8 cellular contexts compared by ENCODE assay signal in genomic region chr3:106824856-106825255, GRCh38.
DNase-seq lines count a peak whose midpoint lies in the region; ATAC-seq and TF ChIP-seq lines count a peak whose summit lies in the region.

No MANE protein-coding gene starts in this region.

- H3K4me3 ChIP-seq in esophagus muscularis mucosa (no peak overlapping the region), retinal pigment epithelial cell (ENCODE audit: low read length) (no peak overlapping the region)

- peak; percentile 96 for DNase-seq in M059J (ENCODE audit: low read depth)
- DNase-seq in esophagus muscularis mucosa (ENCODE audit: extremely low spot score), result no peak
- DNase-seq in retinal pigment epithelial cell (ENCODE audit: low read depth), result no peak
- no peak for DNase-seq in activated T-cell treated with anti-CD3 and anti-CD28 coated beads for 4 hours
- DNase-seq in anterior cingulate cortex (lab: John Stamatoyannopoulos, UW), result no peak
- DNase-seq in GM03348 (ENCODE audit: low spot score), result no peak
- DNase-seq in 8988T, result no peak

- peak; percentile 69 for ATAC-seq in GM19043 (IDR thresholded peaks at IDR 0.05; ENCODE audit: low read depth, unreplicated experiment)

- 60% methylated on average over 1 of the region's 1 CpG for WGBS in esophagus muscularis mucosa

- TF ChIP-seq CTCF in esophagus muscularis mucosa (IDR thresholded peaks at IDR 0.05) (peak in 2 of 3 experiments; percentile 19 to 24), retinal pigment epithelial cell (conservative IDR thresholded peaks at IDR 0.05; ENCODE audit: low read depth, low read length) (peak; percentile 53)

- H3K36me3 ChIP-seq in esophagus muscularis mucosa, result no peaks in the 10 kb centered on the region

- no peak for TF ChIP-seq POLR2A in esophagus muscularis mucosa (IDR thresholded peaks at IDR 0.05; ENCODE audit: low read depth)

- peaks cover 8 to 20% (median 13%) of the 10 kb centered on the region in 4 donors for H3K4me1 ChIP-seq in esophagus muscularis mucosa

- intact Hi-C loops in esophagus muscularis mucosa (cut with DNase I), result no loop called here

- H3K27ac ChIP-seq in esophagus muscularis mucosa (replicated peaks in 1 of 4), result no peak overlapping the region

- no peak for TF ChIP-seq EP300 in esophagus muscularis mucosa (IDR thresholded peaks at IDR 0.05)

- H3K9me3 ChIP-seq in esophagus muscularis mucosa, result no peaks in the 10 kb centered on the region

- no peaks in the 10 kb centered on the region for H3K27me3 ChIP-seq in esophagus muscularis mucosa
